1 cellular context compared by ENCODE assay signal in the genomic region with DNA sequence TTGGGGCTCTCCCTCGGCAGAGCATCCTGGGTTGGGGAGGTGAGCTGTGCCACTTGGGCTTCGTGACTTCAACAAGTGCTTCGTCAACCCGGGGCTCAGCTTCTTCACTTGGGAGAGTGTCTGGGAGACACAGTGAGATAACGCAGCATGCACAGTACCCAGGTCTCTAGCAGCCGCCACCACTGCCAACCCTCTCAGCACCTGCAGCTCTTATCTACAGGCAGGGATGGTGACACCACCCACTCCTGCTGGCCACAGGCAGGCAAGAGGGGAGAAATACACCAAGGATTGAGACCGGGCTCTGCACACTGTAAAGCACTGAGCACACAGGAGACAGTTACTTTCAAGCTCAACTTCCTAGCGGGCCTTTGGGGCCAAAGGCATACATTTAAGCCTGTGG.
TF ChIP-seq lines count a peak whose summit lies in the region.

No MANE protein-coding gene starts in this region.

TF ChIP-seq in H1, 55 proteins besides CTCF, POLR2A, EP300 and RAD21:
- TF ChIP-seq FOSL1 (IDR thresholded peaks at IDR 0.05; ENCODE audit: insufficient read depth, low read depth, low read length) (no peak), PHF8 (conservative IDR thresholded peaks at IDR 0.05; ENCODE audit: low read depth, low read length) (no peak), POLR2AphosphoS5 (IDR thresholded peaks at IDR 0.05; ENCODE audit: low read depth, low read length) (no peak), SIRT6 (IDR thresholded peaks at IDR 0.05; ENCODE audit: low read length) (no peak), JUND (IDR thresholded peaks at IDR 0.05; ENCODE audit: low read length) (no peak), CHD2 (IDR thresholded peaks at IDR 0.05; ENCODE audit: low read length) (no peak)
- TF ChIP-seq, protein P1, sequence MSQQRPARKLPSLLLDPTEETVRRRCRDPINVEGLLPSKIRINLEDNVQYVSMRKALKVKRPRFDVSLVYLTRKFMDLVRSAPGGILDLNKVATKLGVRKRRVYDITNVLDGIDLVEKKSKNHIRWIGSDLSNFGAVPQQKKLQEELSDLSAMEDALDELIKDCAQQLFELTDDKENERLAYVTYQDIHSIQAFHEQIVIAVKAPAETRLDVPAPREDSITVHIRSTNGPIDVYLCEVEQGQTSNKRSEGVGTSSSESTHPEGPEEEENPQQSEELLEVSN (IDR thresholded peaks at IDR 0.05), result no peak
TF ChIP-seq in H1: peak in this region for 0.
